In the genomic region with DNA sequence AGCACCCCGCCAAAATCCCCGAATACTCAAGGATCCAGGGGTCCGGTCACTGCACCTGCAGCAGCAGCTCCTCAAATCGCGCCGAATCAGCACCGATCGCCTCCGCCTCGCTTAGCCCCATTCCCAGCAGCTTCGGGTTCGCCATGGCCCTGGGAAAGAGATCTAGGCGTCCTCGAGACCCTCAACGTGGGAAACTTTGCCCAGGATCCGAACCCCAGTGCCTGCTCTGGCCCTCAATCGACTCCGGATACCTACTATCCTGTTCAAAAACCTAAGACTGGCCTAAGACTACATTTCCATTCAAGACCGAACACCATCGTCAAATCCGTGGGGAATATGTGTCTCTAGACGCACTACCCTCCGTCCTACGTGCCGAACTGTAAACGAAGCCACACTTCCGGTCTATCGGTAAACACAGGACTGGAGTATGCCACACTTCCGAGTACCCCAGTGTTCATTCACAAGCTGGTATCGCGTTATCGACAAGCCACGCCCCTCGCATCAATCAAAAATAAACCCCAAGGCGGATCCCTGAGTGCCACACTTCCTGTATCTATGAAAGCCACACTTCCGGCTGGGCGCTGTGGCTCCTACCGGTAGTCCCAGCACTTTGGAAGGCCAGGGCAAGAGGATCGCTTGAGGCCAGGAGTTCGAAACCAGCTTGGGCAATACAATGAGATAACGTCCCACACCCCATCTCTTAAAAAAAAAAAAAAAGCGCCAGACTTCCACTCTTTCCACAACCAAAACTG, we compare ENCODE assay signal across 8 cellular contexts. TPM values are rescaled to one million over a fixed set of nuclear protein-coding genes. Genes with fewer than 3 reads are reported as not detected.
DNase-seq lines count a peak whose midpoint lies in the region; ATAC-seq and TF ChIP-seq lines count a peak whose summit lies in the region.

TSS of gene PIH1D1 (minus strand) at position 385 of the 752 bp plus-strand sequence. CDS start at position 145, 240 bp downstream.

- no TSS peak for BruUV-seq in PC-9 (replicated peaks; lab: Mats Ljungman, UMichigan)

- H3K9me3 ChIP-seq in PC-9 (ENCODE audit: insufficient read depth, low read depth) (no peaks in the 10 kb centered on the region), esophagus (ENCODE audit: control insufficient read depth in 2 of 2, insufficient read depth in 1 of 2, low read depth in 1 of 2, low read length in 1 of 2) (no peaks in the 10 kb centered on the region), mucosa of stomach (ENCODE audit: control insufficient read depth, low read length) (no peaks in the 10 kb centered on the region)

- peak within 1 kb of the TSS; percentile 99 for H3K4me3 ChIP-seq in Jurkat, Clone E6-1 (ENCODE audit: low read length)
- peak within 1 kb of the TSS; percentile 87 for H3K4me3 ChIP-seq in PC-9
- H3K4me3 ChIP-seq in esophagus (ENCODE audit: low read depth in 1 of 2, low read length in 2 of 2): peak within 1 kb of the TSS; percentile 76 to 84
- H3K4me3 ChIP-seq in mucosa of stomach (ENCODE audit: low read length): peak within 1 kb of the TSS; percentile 99

- H3K9me2 ChIP-seq in PC-9 (ENCODE audit: insufficient read depth): no peaks in the 10 kb centered on the region

- H3K4me1 ChIP-seq in PC-9 (replicated peaks; ENCODE audit: insufficient read depth) (peaks cover 13% of the 10 kb centered on the region), esophagus (ENCODE audit: control insufficient read depth in 2 of 2, insufficient read depth in 2 of 2, low read length in 1 of 2) (no peaks in the 10 kb centered on the region), mucosa of stomach (ENCODE audit: control insufficient read depth, insufficient read depth, low read length) (peaks cover 18% of the 10 kb centered on the region)

- H3K79me2 ChIP-seq in PC-9 (ENCODE audit: low read depth): peaks cover 60% of the 10 kb centered on the region

- ATAC-seq in GM21576 (IDR thresholded peaks at IDR 0.05; ENCODE audit: unreplicated experiment): peak; percentile 52

- WGBS in esophagus, 2 donors: 1% methylated on average over 42 of the region's 42 CpGs

- CTCF ChIA-PET in PC-9 (lab: Charles Lee): interaction anchor here (0.5 to 1.0 kb wide), 4 partner anchors 91 to 197 kb away, joined by 3 read pairs; no protein-coding TSS in a partner anchor

- H3K36me3 ChIP-seq in PC-9 (ENCODE audit: low read depth): peaks cover 11% of the 10 kb centered on the region
- peaks cover 5 to 14% of the 10 kb centered on the region in 2 donors for H3K36me3 ChIP-seq in esophagus (ENCODE audit: control insufficient read depth in 2 of 2, insufficient read depth in 2 of 2, low read length in 1 of 2)
- peaks cover 9% of the 10 kb centered on the region for H3K36me3 ChIP-seq in mucosa of stomach (ENCODE audit: control insufficient read depth, insufficient read depth, low read length)

- peak within 1 kb of the TSS; percentile 98 for H2AFZ ChIP-seq in PC-9

- peak within 1 kb of the TSS; percentile 97 for H3K9ac ChIP-seq in mucosa of stomach (ENCODE audit: low read length)

- peak; percentile 95 for DNase-seq in DMS114 treated with DMSO at 0.1 percent for 48 hours (lab: John Stamatoyannopoulos, UW; ENCODE audit: unreplicated experiment)
- DNase-seq in Jurkat, Clone E6-1 (ENCODE audit: low read depth, low spot score): peak; percentile 100
- DNase-seq in PC-9: peak; percentile 96 to 100
- DNase-seq in activated T-cell treated with anti-CD3 and anti-CD28 coated beads, Interleukin-2, amount 50 U/mL, for 1 hour: peak; percentile 87
- DNase-seq in stimulated activated CD8-positive, alpha-beta memory T cell treated with anti-CD3 and anti-CD28 coated beads, Interleukin-7, amount 100 ng/mL, for 1 hour (ENCODE audit: low read depth in 2 of 2): peak; percentile 86 to 88

- H3K4me2 ChIP-seq in PC-9: peak within 1 kb of the TSS; percentile 98

- H4K20me1 ChIP-seq in PC-9 (ENCODE audit: insufficient read depth): no peaks in the 10 kb centered on the region

- intact Hi-C loops in PC-9 (cut with micrococcal nuclease; ENCODE audit: unreplicated experiment): loop anchor here (2.0 kb wide), 2 partner anchors 45 to 189 kb away; partner anchors contain the start of genes RPS11 and RRAS

- TF ChIP-seq CTCF in PC-9 (conservative IDR thresholded peaks at IDR 0.05): no peak

- H3K27ac ChIP-seq in PC-9 (peak within 1 kb of the TSS; percentile 92), esophagus (ENCODE audit: low read depth in 2 of 2, low read length in 1 of 2) (peak within 1 kb of the TSS; percentile 97 to 100)

- POLR2A ChIA-PET in PC-9 (lab: Charles Lee; ENCODE audit: unreplicated experiment): interaction anchor here (0.5 to 1.0 kb wide), 11 partner anchors 10 to 1818 kb away, joined by 3 to 6 read pairs (median 4); partner anchors contain the start of gene RUVBL2

- H3F3A ChIP-seq in PC-9 (ENCODE audit: insufficient read depth, low read depth): peaks cover 47% of the 10 kb centered on the region

- H3K27me3 ChIP-seq in PC-9 (ENCODE audit: insufficient read depth, low read depth): no peaks in the 10 kb centered on the region
- H3K27me3 ChIP-seq in esophagus (ENCODE audit: control insufficient read depth in 1 of 2, insufficient read depth in 2 of 2, low read length in 2 of 2): no peaks in the 10 kb centered on the region
- no peaks in the 10 kb centered on the region for H3K27me3 ChIP-seq in mucosa of stomach (ENCODE audit: control insufficient read depth, insufficient read depth, low read length)

RNA-seq across cellular contexts. Expression of gene PIH1D1, which starts in this region (rescaled TPM):
- 133 TPM for polyA plus RNA-seq in Jurkat, Clone E6-1 (2012; ENCODE audit: insufficient read depth, insufficient read length)
- 156 and 184 TPM in 2 replicates for total RNA-seq in PC-9 (2021)
- polyA plus RNA-seq in esophagus: 10 to 100 TPM; 63.5 to 65.3 TPM

Comparison
In these comparisons a context has a peak if more than half of its experiments do, and no peak if none do; other contexts are left out.
1. Peak in every context shown above with its lines: DNase-seq, ATAC-seq, H3K4me3 ChIP-seq and H3K27ac ChIP-seq.